ENCODE assay signal across 18 cellular contexts in the genomic region with DNA sequence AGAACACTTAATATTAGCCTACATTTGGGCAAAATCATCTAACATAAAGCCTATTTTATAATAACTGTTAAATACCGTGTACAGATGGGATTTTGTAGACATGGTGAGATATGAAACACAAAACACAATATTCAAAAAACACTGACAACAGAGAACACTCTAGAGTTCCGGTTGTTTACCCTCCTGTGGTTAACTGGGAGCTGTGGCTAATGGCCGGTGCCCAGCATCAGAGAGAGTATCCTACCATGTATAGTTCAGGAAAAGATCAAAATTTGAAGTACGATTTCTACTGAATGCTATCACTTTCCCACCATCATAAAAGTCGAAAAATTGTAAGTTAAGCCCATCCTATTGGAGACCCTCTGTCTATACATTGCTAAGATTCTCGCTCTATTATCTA. TPM values are rescaled to one million over a fixed set of nuclear protein-coding genes. Genes with fewer than 3 reads are reported as not detected.
A peak's percentile ranks its signal among the peaks of the same experiment; 100 is the strongest.
DNase-seq lines count a peak whose midpoint lies in the region; ATAC-seq and TF ChIP-seq lines count a peak whose summit lies in the region.
"Had no signal": no experiment of that assay in that cellular context is flagged by ENCODE, and none has a peak within 500 bp of the region (broad histone marks: within the 10 kb centered on the region; RNA-seq: fewer than 3 reads in every experiment).

No MANE protein-coding gene starts in this region.

- H3K4me3 ChIP-seq in GM06990 (replicated peaks; ENCODE audit: low read depth, low read length), result peak overlapping the region; percentile 91
- H3K4me3 ChIP-seq: coronary artery, mucosa of descending colon, ovary, sigmoid colon, thyroid gland had no signal

- peak overlapping the region; percentile 92 for H3K4me3 Mint-ChIP-seq in CD4-positive, alpha-beta T cell
- H3K4me3 Mint-ChIP-seq in activated CD4-positive, alpha-beta memory T cell treated with anti-CD3 and anti-CD28 coated beads for 36 hours, result peak overlapping the region; percentile 89
- H3K4me3 Mint-ChIP-seq in effector memory CD8-positive, alpha-beta T cell, result peak overlapping the region; percentile 94 to 96
- H3K4me3 Mint-ChIP-seq in MCF 10A (ENCODE audit: unreplicated experiment), result no peak overlapping the region

- POLR2A ChIA-PET in CD4-positive, alpha-beta T cell (lab: Charles Lee), result interaction anchor here (0.6 to 10.7 kb wide), 9 partner anchors 12 to 1750 kb away, joined by 3 to 196 read pairs (median 3); a partner anchor contains a TSS
- POLR2A ChIA-PET in activated CD4-positive, alpha-beta memory T cell treated with anti-CD3 and anti-CD28 coated beads for 36 hours (lab: Charles Lee), result interaction anchor here (0.5 to 2.7 kb wide), 4 partner anchors 10 to 115 kb away, joined by 3 to 20 read pairs (median 4); no protein-coding TSS in a partner anchor
- POLR2A ChIA-PET in MCF 10A (lab: Yijun Ruan, JAX), result interaction anchor here (0.8 kb wide), 1 partner anchor 285 kb away, joined by 3 read pairs; no protein-coding TSS in a partner anchor

- CTCF ChIA-PET in CD4-positive, alpha-beta T cell (lab: Charles Lee), result interaction anchor here (1.0 to 5.3 kb wide), 5 partner anchors 11 to 69 kb away, joined by 3 to 42 read pairs (median 5); no protein-coding TSS in a partner anchor
- CTCF ChIA-PET in activated CD4-positive, alpha-beta memory T cell treated with anti-CD3 and anti-CD28 coated beads for 36 hours (lab: Charles Lee), result interaction anchor here (0.9 to 2.4 kb wide), 4 partner anchors 10 to 73 kb away, joined by 3 to 18 read pairs (median 8); no protein-coding TSS in a partner anchor
- CTCF ChIA-PET in MCF 10A (lab: Yijun Ruan, JAX), result interaction anchor here (1.2 kb wide), 1 partner anchor 12 kb away, joined by 3 read pairs; no protein-coding TSS in a partner anchor

- ATAC-seq in CD4-positive, alpha-beta T cell (ENCODE audit: poor library complexity), result no peak
- ATAC-seq in effector memory CD8-positive, alpha-beta T cell (replicated peaks), result no peak
- ATAC-seq in GM21381 (IDR thresholded peaks at IDR 0.05; ENCODE audit: unreplicated experiment) (no peak), HG03045 (IDR thresholded peaks at IDR 0.05; ENCODE audit: unreplicated experiment) (no peak)
- ATAC-seq: mucosa of descending colon had no signal

- H3K27me3 ChIP-seq in CD4-positive, alpha-beta T cell (ENCODE audit: control insufficient read depth, insufficient read depth, low read length), result no peaks in the 10 kb centered on the region
- no peaks in the 10 kb centered on the region for H3K27me3 ChIP-seq in GM06990 (replicated peaks; ENCODE audit: control insufficient read depth, insufficient read depth, low read length)
- H3K27me3 ChIP-seq: ovary, sigmoid colon, thyroid gland had no signal

- no peaks in the 10 kb centered on the region for H3K27me3 Mint-ChIP-seq in CD4-positive, alpha-beta T cell
- no peaks in the 10 kb centered on the region for H3K27me3 Mint-ChIP-seq in activated CD4-positive, alpha-beta memory T cell treated with anti-CD3 and anti-CD28 coated beads for 36 hours
- no peaks in the 10 kb centered on the region for H3K27me3 Mint-ChIP-seq in effector memory CD8-positive, alpha-beta T cell
- peaks cover 16% of the 10 kb centered on the region for H3K27me3 Mint-ChIP-seq in MCF 10A (ENCODE audit: insufficient read depth, unreplicated experiment)

- no peaks in the 10 kb centered on the region for H3K9me3 Mint-ChIP-seq in CD4-positive, alpha-beta T cell
- no peaks in the 10 kb centered on the region for H3K9me3 Mint-ChIP-seq in activated CD4-positive, alpha-beta memory T cell treated with anti-CD3 and anti-CD28 coated beads for 36 hours
- no peaks in the 10 kb centered on the region for H3K9me3 Mint-ChIP-seq in effector memory CD8-positive, alpha-beta T cell
- no peaks in the 10 kb centered on the region for H3K9me3 Mint-ChIP-seq in MCF 10A (ENCODE audit: unreplicated experiment)

- no peak for TF ChIP-seq CTCF in CD4-positive, alpha-beta T cell (IDR thresholded peaks at IDR 0.05)
- TF ChIP-seq CTCF in GM06990 (IDR thresholded peaks at IDR 0.05; ENCODE audit: insufficient read depth, low read length, poor library complexity, severe bottlenecking) (no peak), MCF 10A (IDR thresholded peaks at IDR 0.05; ENCODE audit: unreplicated experiment) (no peak)

- peaks cover 70% of the 10 kb centered on the region for H3K36me3 Mint-ChIP-seq in CD4-positive, alpha-beta T cell (ENCODE audit: low read depth)
- peaks cover 7% of the 10 kb centered on the region for H3K36me3 Mint-ChIP-seq in activated CD4-positive, alpha-beta memory T cell treated with anti-CD3 and anti-CD28 coated beads for 36 hours
- H3K36me3 Mint-ChIP-seq in effector memory CD8-positive, alpha-beta T cell (ENCODE audit: insufficient read depth), result peaks cover 17% of the 10 kb centered on the region
- no peaks in the 10 kb centered on the region for H3K36me3 Mint-ChIP-seq in MCF 10A (ENCODE audit: insufficient read depth, unreplicated experiment)

- peak overlapping the region; percentile 90 for H3K27ac Mint-ChIP-seq in CD4-positive, alpha-beta T cell
- H3K27ac Mint-ChIP-seq in activated CD4-positive, alpha-beta memory T cell treated with anti-CD3 and anti-CD28 coated beads for 36 hours, result peak overlapping the region; percentile 90
- peak overlapping the region; percentile 90 to 94 for H3K27ac Mint-ChIP-seq in effector memory CD8-positive, alpha-beta T cell
- H3K27ac Mint-ChIP-seq in MCF 10A (ENCODE audit: low read depth, unreplicated experiment), result no peak overlapping the region

- BruUV-seq in MCF 10A (replicated peaks; lab: Mats Ljungman, UMichigan), result no TSS peak

- no peak for DNase-seq in CD4-positive, alpha-beta T cell
- DNase-seq in GM06990 (ENCODE audit: extremely low read depth, insufficient read length) (no peak), RPMI8226 (no peak), MCF 10A (ENCODE audit: unreplicated experiment) (no peak)
- no peak for DNase-seq in activated CD4-positive, alpha-beta memory T cell treated with anti-CD3 and anti-CD28 coated beads for 36 hours
- DNase-seq in effector memory CD8-positive, alpha-beta T cell, result no peak
- DNase-seq: mucosa of descending colon; NCI-H1694; NCI-H446; ovary; SHP77 treated with DMSO at 0.1 percent for 48 hours; sigmoid colon; stimulated activated CD4-positive, alpha-beta T cell treated with anti-CD3 and anti-CD28 coated beads, Interleukin-2, amount 100 ng/mL, for 48 hours; thyroid gland had no signal

- intact Hi-C loops in CD4-positive, alpha-beta T cell (cut with DNase I, micrococcal nuclease), result loop anchor here (1.0 to 10.0 kb wide), 4 partner anchors 11 to 132 kb away; a partner anchor contains a TSS
- intact Hi-C loops in activated CD4-positive, alpha-beta memory T cell treated with anti-CD3 and anti-CD28 coated beads for 36 hours (cut with micrococcal nuclease), result loop anchor here (1.0 to 5.0 kb wide), 2 partner anchors 28 to 134 kb away; a partner anchor contains a TSS
- intact Hi-C loops in MCF 10A (cut with micrococcal nuclease), result no loop called here

- no peaks in the 10 kb centered on the region for H3K9me3 ChIP-seq in CD4-positive, alpha-beta T cell (ENCODE audit: control insufficient read depth, low read length)
- H3K9me3 ChIP-seq: mucosa of descending colon, ovary, sigmoid colon, thyroid gland had no signal

- peaks cover 60% of the 10 kb centered on the region for H3K4me1 Mint-ChIP-seq in CD4-positive, alpha-beta T cell (ENCODE audit: low read depth)
- peaks cover 57% of the 10 kb centered on the region for H3K4me1 Mint-ChIP-seq in activated CD4-positive, alpha-beta memory T cell treated with anti-CD3 and anti-CD28 coated beads for 36 hours (ENCODE audit: low read depth)
- H3K4me1 Mint-ChIP-seq in effector memory CD8-positive, alpha-beta T cell (ENCODE audit: low read depth in 2 of 2), result peaks cover 43 to 69% of the 10 kb centered on the region in 2 donors
- H3K4me1 Mint-ChIP-seq in MCF 10A (ENCODE audit: insufficient read depth, unreplicated experiment), result peaks cover 5% of the 10 kb centered on the region

- H3K27ac ChIP-seq in CD4-positive, alpha-beta T cell (ENCODE audit: low read depth, low read length), result peak overlapping the region; percentile 79
- H3K27ac ChIP-seq: coronary artery, epithelial cell of prostate, ovary, sigmoid colon, thyroid gland had no signal

- no peaks in the 10 kb centered on the region; the same call in 1 of the 2 replicates for H3K36me3 ChIP-seq in GM06990 (ENCODE audit: control insufficient read depth, insufficient read depth, low read length)
- H3K36me3 ChIP-seq: ovary, sigmoid colon, thyroid gland had no signal

RNA-seq across cellular contexts. Expression of a gene that starts 2.4 kb away (rescaled TPM):
- 100 to 1,000 TPM; 202 to 225 TPM for total RNA-seq in CD4-positive, alpha-beta T cell
- total RNA-seq in activated CD4-positive, alpha-beta memory T cell treated with anti-CD3 and anti-CD28 coated beads for 36 hours, result 10 to 100 TPM; 33.3 to 36.5 TPM
- total RNA-seq in MCF 10A (2022), result 0.21 and 0.39 TPM in 2 replicates

Comparison
In these comparisons a context has a peak if more than half of its experiments do, and no peak if none do; other contexts are left out.
1. RNA of a gene that starts 2.4 kb away (total RNA-seq): 202 to 225 TPM in CD4-positive, alpha-beta T cell and 33.3 to 36.5 TPM in activated CD4-positive, alpha-beta memory T cell treated with anti-CD3 and anti-CD28 coated beads for 36 hours; 0.21 to 0.39 TPM in MCF 10A; every median in the first group is over 10 times any median in the second.